Comparison of ENCODE assay signal across 9 cellular contexts in genomic region chr3:124217542-124217941, GRCh38.
DNase-seq lines count a peak whose midpoint lies in the region; ATAC-seq and TF ChIP-seq lines count a peak whose summit lies in the region.
"Had no signal": no experiment of that assay in that cellular context is flagged by ENCODE, and none has a peak within 500 bp of the region (broad histone marks: within the 10 kb centered on the region; RNA-seq: fewer than 3 reads in every experiment).

No MANE protein-coding gene starts in this region.

- peak; percentile 56 for DNase-seq in activated CD4-positive, alpha-beta T cell treated with anti-CD3 and anti-CD28 coated beads, Interleukin-2, amount 10 ng/mL, durations not matched to agents 7 days and 5 days
- DNase-seq in activated CD4-positive, alpha-beta T cell treated with anti-CD3 and anti-CD28 coated beads, Interleukin-2, amount 50 U/mL, for 4 hours, result no peak
- DNase-seq in RPMI8226 (peak; percentile 68), fibroblast of mammary gland (ENCODE audit: low read depth) (peak; percentile 73), renal cortical epithelial cell (ENCODE audit: low read depth) (peak; percentile 76), inferior parietal cortex (ENCODE audit: extremely low spot score) (no peak)

- no peak overlapping the region for H3K4me3 Mint-ChIP-seq in activated CD4-positive, alpha-beta T cell treated with anti-CD3 and anti-CD28 coated beads, Interleukin-2, amount 10 ng/mL, durations not matched to agents 7 days and 5 days
- H3K4me3 Mint-ChIP-seq: naive thymus-derived CD8-positive, alpha-beta T cell had no signal

- H3K27me3 Mint-ChIP-seq in activated CD4-positive, alpha-beta T cell treated with anti-CD3 and anti-CD28 coated beads, Interleukin-2, amount 10 ng/mL, durations not matched to agents 7 days and 5 days, result no peaks in the 10 kb centered on the region

- H3K4me1 Mint-ChIP-seq in activated CD4-positive, alpha-beta T cell treated with anti-CD3 and anti-CD28 coated beads, Interleukin-2, amount 10 ng/mL, durations not matched to agents 7 days and 5 days, result no peaks in the 10 kb centered on the region
- H3K4me1 Mint-ChIP-seq: naive thymus-derived CD8-positive, alpha-beta T cell had no signal

- CTCF ChIA-PET in activated CD4-positive, alpha-beta T cell treated with anti-CD3 and anti-CD28 coated beads, Interleukin-2, amount 10 ng/mL, durations not matched to agents 7 days and 5 days (lab: Charles Lee), result no interaction called here

- H3K36me3 Mint-ChIP-seq in activated CD4-positive, alpha-beta T cell treated with anti-CD3 and anti-CD28 coated beads, Interleukin-2, amount 10 ng/mL, durations not matched to agents 7 days and 5 days (ENCODE audit: low read depth), result no peaks in the 10 kb centered on the region
- H3K36me3 Mint-ChIP-seq: naive thymus-derived CD8-positive, alpha-beta T cell had no signal

- POLR2A ChIA-PET in activated CD4-positive, alpha-beta T cell treated with anti-CD3 and anti-CD28 coated beads, Interleukin-2, amount 10 ng/mL, durations not matched to agents 7 days and 5 days (lab: Charles Lee), result no interaction called here

- ATAC-seq in GM19035 (IDR thresholded peaks at IDR 0.05; ENCODE audit: unreplicated experiment), result no peak
- ATAC-seq in HG02623 (IDR thresholded peaks at IDR 0.05; ENCODE audit: unreplicated experiment), result no peak
- ATAC-seq: naive thymus-derived CD8-positive, alpha-beta T cell had no signal

- no peak overlapping the region for H3K4me3 ChIP-seq in fibroblast of mammary gland (ENCODE audit: control insufficient read depth, low read depth, low read length)

- no peaks in the 10 kb centered on the region for H3K9me3 Mint-ChIP-seq in activated CD4-positive, alpha-beta T cell treated with anti-CD3 and anti-CD28 coated beads, Interleukin-2, amount 10 ng/mL, durations not matched to agents 7 days and 5 days

- H3K27ac Mint-ChIP-seq in activated CD4-positive, alpha-beta T cell treated with anti-CD3 and anti-CD28 coated beads, Interleukin-2, amount 10 ng/mL, durations not matched to agents 7 days and 5 days, result no peak overlapping the region
- H3K27ac Mint-ChIP-seq: naive thymus-derived CD8-positive, alpha-beta T cell had no signal

- TF ChIP-seq CTCF in fibroblast of mammary gland (conservative IDR thresholded peaks at IDR 0.05; ENCODE audit: control insufficient read depth, insufficient read depth, low read depth, low read length), result no peak

Comparison
In these comparisons a context has a peak if more than half of its experiments do, and no peak if none do; other contexts are left out.
1. DNase-seq: peak in activated CD4-positive, alpha-beta T cell treated with anti-CD3 and anti-CD28 coated beads, Interleukin-2, amount 10 ng/mL, durations not matched to agents 7 days and 5 days (single experiment), RPMI8226 (single experiment), fibroblast of mammary gland (single experiment) and renal cortical epithelial cell (single experiment); none in activated CD4-positive, alpha-beta T cell treated with anti-CD3 and anti-CD28 coated beads, Interleukin-2, amount 50 U/mL, for 4 hours (0 of 2) and inferior parietal cortex (single experiment).